Comparison of ENCODE assay signal across 1 cellular context in genomic region chr2:98693477-98693876, GRCh38.
TF ChIP-seq lines count a peak whose summit lies in the region.

No MANE protein-coding gene starts in this region.

TF ChIP-seq in GM12891, 5 proteins besides CTCF, POLR2A, EP300 and RAD21 (continued from another document):
- no peak for TF ChIP-seq POU2F2 (IDR thresholded peaks at IDR 0.05; ENCODE audit: low read depth, low read length)
- no peak for TF ChIP-seq TAF1 (IDR thresholded peaks at IDR 0.05; ENCODE audit: low read depth, low read length)
- no peak for TF ChIP-seq PAX5 (IDR thresholded peaks at IDR 0.05; ENCODE audit: insufficient read depth, low read length, severe bottlenecking)
- no peak for TF ChIP-seq SPI1 (IDR thresholded peaks at IDR 0.05; ENCODE audit: low read depth, low read length)
